1 cellular context compared by ENCODE assay signal in the genomic region with DNA sequence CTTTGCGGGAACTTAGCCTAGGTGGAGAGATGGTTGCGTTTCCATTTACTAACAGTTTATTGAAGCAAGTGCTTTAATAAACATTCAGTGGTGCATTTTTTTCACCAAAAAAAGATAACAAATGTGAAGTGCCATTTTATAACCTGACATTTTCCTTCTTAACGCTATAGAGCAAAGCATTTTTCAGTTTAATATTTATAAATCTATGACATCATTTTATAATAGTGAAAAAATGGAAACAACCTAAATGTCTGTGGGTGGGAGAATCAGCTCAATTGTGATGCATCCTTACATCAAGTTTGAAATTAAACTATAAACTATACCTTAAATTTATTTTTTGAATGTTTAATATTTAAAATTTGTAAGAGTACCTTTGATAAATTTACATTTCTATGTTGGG.
A peak's percentile ranks its signal among the peaks of the same experiment; 100 is the strongest.
TF ChIP-seq lines count a peak whose summit lies in the region.

No MANE protein-coding gene starts in this region.

TF ChIP-seq in HEK293, 187 proteins besides CTCF, POLR2A, EP300 and RAD21 (continued from another document):
- TF ChIP-seq, protein P1, sequence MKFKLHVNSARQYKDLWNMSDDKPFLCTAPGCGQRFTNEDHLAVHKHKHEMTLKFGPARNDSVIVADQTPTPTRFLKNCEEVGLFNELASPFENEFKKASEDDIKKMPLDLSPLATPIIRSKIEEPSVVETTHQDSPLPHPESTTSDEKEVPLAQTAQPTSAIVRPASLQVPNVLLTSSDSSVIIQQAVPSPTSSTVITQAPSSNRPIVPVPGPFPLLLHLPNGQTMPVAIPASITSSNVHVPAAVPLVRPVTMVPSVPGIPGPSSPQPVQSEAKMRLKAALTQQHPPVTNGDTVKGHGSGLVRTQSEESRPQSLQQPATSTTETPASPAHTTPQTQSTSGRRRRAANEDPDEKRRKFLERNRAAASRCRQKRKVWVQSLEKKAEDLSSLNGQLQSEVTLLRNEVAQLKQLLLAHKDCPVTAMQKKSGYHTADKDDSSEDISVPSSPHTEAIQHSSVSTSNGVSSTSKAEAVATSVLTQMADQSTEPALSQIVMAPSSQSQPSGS (tag by site-specific recombination; IDR thresholded peaks at IDR 0.05; ENCODE audit: low read depth), result 0 out of 2 replicates have a peak, but pooled peaks have one; percentile 31
